ENCODE assay signal across 11 cellular contexts in the genomic region with DNA sequence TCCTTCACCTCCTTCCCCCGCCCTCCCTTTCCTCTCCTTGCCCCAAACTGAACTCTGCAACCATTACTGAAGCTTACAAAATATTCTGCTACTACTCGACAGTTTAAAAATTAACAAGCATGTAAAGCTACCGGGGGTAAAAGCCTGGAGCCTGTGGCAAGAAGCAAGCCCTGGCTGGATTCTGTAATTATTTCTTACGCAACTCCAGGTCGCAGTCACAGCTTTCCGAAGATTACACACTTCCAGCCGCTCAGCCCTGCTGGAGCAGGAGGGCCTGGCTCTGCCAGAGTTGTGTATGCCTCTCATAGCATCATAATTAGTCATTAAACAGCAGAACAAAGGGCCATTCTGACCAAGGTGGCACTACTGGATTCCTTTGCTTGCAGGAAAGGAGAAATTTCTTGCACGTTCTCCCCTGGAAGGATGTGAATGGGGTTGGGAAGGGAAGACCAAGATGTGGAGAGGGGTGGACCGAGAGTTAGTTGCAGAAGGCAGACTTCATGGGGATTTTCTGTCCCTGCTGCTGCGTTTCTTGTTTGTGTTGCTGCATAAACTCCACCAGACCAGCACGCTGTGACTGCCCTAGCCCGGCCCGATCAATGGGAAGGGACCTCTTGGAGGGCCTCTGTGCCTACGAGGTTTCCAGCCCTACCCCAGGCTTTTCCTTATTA. TPM values are rescaled to one million over a fixed set of nuclear protein-coding genes. Genes with fewer than 3 reads are reported as not detected.
A peak's percentile ranks its signal among the peaks of the same experiment; 100 is the strongest.
DNase-seq lines count a peak whose midpoint lies in the region; ATAC-seq, FAIRE-seq and TF ChIP-seq lines count a peak whose summit lies in the region.
"Had no signal": no experiment of that assay in that cellular context is flagged by ENCODE, and none has a peak within 500 bp of the region (broad histone marks: within the 10 kb centered on the region; RNA-seq: fewer than 3 reads in every experiment).

No MANE protein-coding gene starts in this region.

- DNase-seq in HFFc6 (peak; percentile 82), SK-MEL-5 (ENCODE audit: low read depth, low spot score) (peak; percentile 38), left ventricle myocardium superior (peak; percentile 53), small intestine (peak; percentile 94), NCI-H1092 treated with DMSO at 0.1 percent for 48 hours (lab: John Stamatoyannopoulos, UW) (no peak), Ammon's horn (ENCODE audit: low spot score) (no peak), cerebellar cortex (ENCODE audit: low spot score) (no peak), aorta (no peak)

- FAIRE-seq in small intestine (lab: Jason Lieb, UNC), result no peak
- FAIRE-seq: endothelial cell of umbilical vein had no signal

- H3K4me1 Mint-ChIP-seq in HFFc6 (ENCODE audit: low read depth), result peaks cover 42% of the 10 kb centered on the region
- H3K4me1 Mint-ChIP-seq: activated CD4-positive, alpha-beta T cell treated with anti-CD3 and anti-CD28 coated beads for 36 hours had no signal

- no peaks in the 10 kb centered on the region for H3K9me3 ChIP-seq in small intestine (ENCODE audit: control insufficient read depth, low read depth)
- no peaks in the 10 kb centered on the region for H3K9me3 ChIP-seq in aorta (ENCODE audit: control insufficient read depth, low read length)

- ATAC-seq in left ventricle myocardium superior, result peak; percentile 96
- no peak for ATAC-seq in aorta (ENCODE audit: low FRiP score)
- ATAC-seq: activated CD4-positive, alpha-beta T cell treated with anti-CD3 and anti-CD28 coated beads for 36 hours had no signal

- H3K9me3 Mint-ChIP-seq in HFFc6, result peaks cover 3% of the 10 kb centered on the region; the same call in 1 of the 2 replicates

- no peak for TF ChIP-seq CTCF in HFFc6 (IDR thresholded peaks at IDR 0.05)

- peak overlapping the region in 1 of 2 donors; percentile 88 for H3K27ac ChIP-seq in small intestine (ENCODE audit: low read depth in 1 of 2, low read length in 1 of 2)
- no peak overlapping the region for H3K27ac ChIP-seq in aorta (ENCODE audit: low read depth in 1 of 2, low read length in 2 of 2)
- H3K27ac ChIP-seq: KMS-11 had no signal

- H3K4me1 ChIP-seq in small intestine (ENCODE audit: control insufficient read depth in 2 of 2, insufficient read depth in 1 of 2, low read depth in 1 of 2, low read length in 1 of 2) (no peaks in the 10 kb centered on the region), aorta (ENCODE audit: control insufficient read depth in 1 of 2, insufficient read depth in 2 of 2, low read length in 2 of 2) (no peaks in the 10 kb centered on the region)

- in situ Hi-C loops in SK-MEL-5 (cut with HindIII; ENCODE audit: low pct_unique_long_range_greater_than_20kb, low sequenced_read_pairs), result no loop called here

- peaks cover 7% of the 10 kb centered on the region; the same call in 1 of the 2 replicates for H3K27me3 Mint-ChIP-seq in HFFc6 (ENCODE audit: insufficient read depth)

- H3K4me3 ChIP-seq in small intestine (ENCODE audit: low read depth in 1 of 2, low read length in 2 of 2) (no peak overlapping the region), aorta (ENCODE audit: low read length in 2 of 2) (no peak overlapping the region)

- WGBS in small intestine, 3 donors, result 14 to 46% (median 32%) methylated on average over 14 of the region's 14 CpGs
- 69 to 75% methylated on average over 14 of the region's 14 CpGs for WGBS in aorta, 2 donors

- H3K4me3 Mint-ChIP-seq in HFFc6, result peak overlapping the region; percentile 30
- H3K4me3 Mint-ChIP-seq: activated CD4-positive, alpha-beta T cell treated with anti-CD3 and anti-CD28 coated beads for 36 hours had no signal

- H3K27me3 ChIP-seq in small intestine (ENCODE audit: control insufficient read depth in 2 of 2, insufficient read depth in 2 of 2, low read length in 2 of 2) (peaks cover 0 to 3% of the 10 kb centered on the region in 2 donors), aorta (ENCODE audit: control insufficient read depth in 1 of 2, insufficient read depth in 2 of 2, low read length in 1 of 2) (no peaks in the 10 kb centered on the region)

- intact Hi-C loops in left ventricle myocardium superior (cut with micrococcal nuclease) (no loop called here), aorta (cut with DNase I) (no loop called here)

- H3K36me3 ChIP-seq in small intestine (ENCODE audit: control insufficient read depth in 2 of 2, insufficient read depth in 2 of 2, low read length in 2 of 2) (no peaks in the 10 kb centered on the region), aorta (ENCODE audit: control insufficient read depth in 1 of 2, insufficient read depth in 2 of 2, low read length in 1 of 2) (no peaks in the 10 kb centered on the region)

- peak overlapping the region; percentile 25; the same call in 1 of the 2 replicates for H3K27ac Mint-ChIP-seq in HFFc6
- H3K27ac Mint-ChIP-seq: activated CD4-positive, alpha-beta T cell treated with anti-CD3 and anti-CD28 coated beads for 36 hours had no signal

- peaks cover 2% of the 10 kb centered on the region for H3K36me3 Mint-ChIP-seq in HFFc6 (ENCODE audit: low read depth)

RNA-seq across cellular contexts. Expression of a gene that starts 23.6 kb away (rescaled TPM):
- total RNA-seq in HFFc6 (2021; fragmentation: NEBNext Ultra II Directional; extraction: Animal tissue kit (Norgen Biotek cat#: 25700)), result 1 to 10 TPM in 5 of 6 experiments, under 1 TPM in 1; 0.74 to 3.2 (median 2.7) TPM
- not detected in 2 replicates for total RNA-seq in SK-MEL-5 (2014; rRNA removed; shearing (Covaris generic))
- 0.08 TPM in 1 of 2 replicates, not detected in the other for polyA plus RNA-seq in SK-MEL-5 (2015; cell fraction: cytosol; rRNA removed)
- not detected in 2 replicates for polyA plus RNA-seq in SK-MEL-5 (2015; cell fraction: nucleus; rRNA removed)
- not detected for total RNA-seq in left ventricle myocardium superior
- polyA plus RNA-seq in small intestine, result 1 to 10 TPM in 2 of 3 donors, under 1 TPM in 1; 0.54 to 1.7 (median 1.3) TPM
- total RNA-seq in aorta, result not detected
- under 1 TPM in 1 of 2 donors, not detected in 1; 0.05 TPM for polyA plus RNA-seq in aorta
- total RNA-seq: activated CD4-positive, alpha-beta T cell treated with anti-CD3 and anti-CD28 coated beads for 36 hours; endothelial cell of umbilical vein had no signal
- polyA plus RNA-seq: endothelial cell of umbilical vein had no signal

RNA-seq across cellular contexts. Expression of a gene that starts 53.9 kb away (rescaled TPM):
- total RNA-seq in HFFc6 (2021; fragmentation: NEBNext Ultra II Directional; extraction: Animal tissue kit (Norgen Biotek cat#: 25700)), result 10 to 100 TPM; 15.4 to 31.8 (median 29.5) TPM
- total RNA-seq in SK-MEL-5 (2014; rRNA removed; shearing (Covaris generic)), result 3.8 and 6.0 TPM in 2 replicates
- polyA plus RNA-seq in SK-MEL-5 (2015; cell fraction: cytosol; rRNA removed), result 11.2 and 12.2 TPM in 2 replicates
- polyA plus RNA-seq in SK-MEL-5 (2015; cell fraction: nucleus; rRNA removed), result 4.4 and 6.3 TPM in 2 replicates
- total RNA-seq in left ventricle myocardium superior (not detected), aorta (under 1 TPM; 0.52 to 0.69 TPM)
- polyA plus RNA-seq in small intestine (1 to 10 TPM in 2 of 3 donors, under 1 TPM in 1; 0.45 to 8.4 (median 8.1) TPM), aorta (not detected)
- total RNA-seq: activated CD4-positive, alpha-beta T cell treated with anti-CD3 and anti-CD28 coated beads for 36 hours; endothelial cell of umbilical vein had no signal
- polyA plus RNA-seq: endothelial cell of umbilical vein had no signal

Comparison
In these comparisons a context has a peak if more than half of its experiments do, and no peak if none do; other contexts are left out.
1. DNase-seq: peak in HFFc6 (single experiment), SK-MEL-5 (single experiment), left ventricle myocardium superior (single experiment) and small intestine (single experiment); none in NCI-H1092 treated with DMSO at 0.1 percent for 48 hours (single experiment), Ammon's horn (single experiment), cerebellar cortex (single experiment) and aorta (0 of 2).